ENCODE assay signal across 8 cellular contexts in genomic region chr2:128196026-128196822, GRCh38.
A peak's percentile ranks its signal among the peaks of the same experiment; 100 is the strongest.
DNase-seq lines count a peak whose midpoint lies in the region; ATAC-seq and TF ChIP-seq lines count a peak whose summit lies in the region.

No MANE protein-coding gene starts in this region.

- no peaks in the 10 kb centered on the region for H3K9me3 ChIP-seq in OCI-LY3 (ENCODE audit: insufficient read depth, low read length)
- no peaks in the 10 kb centered on the region for H3K9me3 ChIP-seq in cardiac muscle cell (ENCODE audit: low read depth)
- no peaks in the 10 kb centered on the region for H3K9me3 ChIP-seq in upper lobe of left lung

- DNase-seq in activated naive CD4-positive, alpha-beta T cell treated with anti-CD3 and anti-CD28 coated beads for 36 hours: peak; percentile 33
- no peak for DNase-seq in activated naive CD4-positive, alpha-beta T cell treated with Interleukin-2 at 50 U/mL for 16 hours
- DNase-seq in cardiac muscle cell (ENCODE audit: low read depth in 1 of 2, low spot score in 1 of 2) (peak; percentile 28 to 55), upper lobe of left lung (peak in 1 of 2 donors; percentile 24), activated gamma-delta T cell treated with Interleukin-2 at 50 U/mL for 16 hours (no peak)
- DNase-seq in effector CD4-positive, alpha-beta T cell: no peak

- peaks cover 33% of the 10 kb centered on the region for H3K4me1 Mint-ChIP-seq in activated naive CD4-positive, alpha-beta T cell treated with anti-CD3 and anti-CD28 coated beads for 36 hours (ENCODE audit: low read depth)

- H3K36me3 ChIP-seq in OCI-LY3 (replicated peaks; ENCODE audit: low read depth, low read length): peaks cover under 1% of the 10 kb centered on the region
- no peaks in the 10 kb centered on the region for H3K36me3 ChIP-seq in cardiac muscle cell
- H3K36me3 ChIP-seq in upper lobe of left lung: peaks cover 0 to 7% (median under 1%) of the 10 kb centered on the region in 4 donors

- H3K4me2 ChIP-seq in OCI-LY3 (ENCODE audit: low read length): peak overlapping the region; percentile 37

- H3K9ac ChIP-seq in OCI-LY3 (ENCODE audit: low read length): no peak overlapping the region

- WGBS in upper lobe of left lung, 2 donors: 41 to 42% methylated on average over 10 of the region's 10 CpGs

- H3K4me3 ChIP-seq in OCI-LY3 (ENCODE audit: low read length) (no peak overlapping the region), cardiac muscle cell (no peak overlapping the region), upper lobe of left lung (no peak overlapping the region)

- no peaks in the 10 kb centered on the region for H4K20me1 ChIP-seq in OCI-LY3 (ENCODE audit: insufficient read depth, low read length)

- TF ChIP-seq CTCF in OCI-LY3 (IDR thresholded peaks at IDR 0.05; ENCODE audit: low read depth, low read length): peak; percentile 8; the same call in 1 of the 2 replicates
- no peak for TF ChIP-seq CTCF in cardiac muscle cell (IDR thresholded peaks at IDR 0.05; ENCODE audit: low read depth, low read length)
- TF ChIP-seq CTCF in upper lobe of left lung (IDR thresholded peaks at IDR 0.05): no peak

- no peak overlapping the region for H3K4me3 Mint-ChIP-seq in activated naive CD4-positive, alpha-beta T cell treated with anti-CD3 and anti-CD28 coated beads for 36 hours

- no peak for TF ChIP-seq EP300 in upper lobe of left lung (IDR thresholded peaks at IDR 0.05)

- TF ChIP-seq POLR2A in upper lobe of left lung (IDR thresholded peaks at IDR 0.05): no peak

- H3K27me3 Mint-ChIP-seq in activated naive CD4-positive, alpha-beta T cell treated with anti-CD3 and anti-CD28 coated beads for 36 hours (ENCODE audit: low read depth): no peaks in the 10 kb centered on the region

- H3K36me3 Mint-ChIP-seq in activated naive CD4-positive, alpha-beta T cell treated with anti-CD3 and anti-CD28 coated beads for 36 hours (ENCODE audit: low read depth): peaks cover 16% of the 10 kb centered on the region

- H3K4me1 ChIP-seq in OCI-LY3 (ENCODE audit: low read length) (peaks cover 15% of the 10 kb centered on the region), cardiac muscle cell (ENCODE audit: low read depth) (peaks cover 12% of the 10 kb centered on the region), upper lobe of left lung (peaks cover 5 to 21% (median 15%) of the 10 kb centered on the region in 4 donors)

- H3K27ac ChIP-seq in OCI-LY3 (ENCODE audit: low read length) (0 out of 2 replicates have a peak overlapping the region, but pooled peaks have one; percentile 11), cardiac muscle cell (peak overlapping the region; percentile 54), upper lobe of left lung (no peak overlapping the region)

- CTCF ChIA-PET in activated naive CD4-positive, alpha-beta T cell treated with anti-CD3 and anti-CD28 coated beads for 36 hours (lab: Charles Lee): interaction anchor here (0.6 kb wide), 1 partner anchor 38 kb away, joined by 3 read pairs; no protein-coding TSS in a partner anchor

- ATAC-seq in upper lobe of left lung (ENCODE audit: low FRiP score in 2 of 2): peak; percentile 48 to 72
- ATAC-seq in GM18498 (IDR thresholded peaks at IDR 0.05; ENCODE audit: unreplicated experiment): no peak

- H3K27ac Mint-ChIP-seq in activated naive CD4-positive, alpha-beta T cell treated with anti-CD3 and anti-CD28 coated beads for 36 hours: peak overlapping the region; percentile 9

- H3K79me2 ChIP-seq in OCI-LY3 (ENCODE audit: low read length): no peaks in the 10 kb centered on the region

- no peaks in the 10 kb centered on the region for H3K9me3 Mint-ChIP-seq in activated naive CD4-positive, alpha-beta T cell treated with anti-CD3 and anti-CD28 coated beads for 36 hours

- intact Hi-C loops in activated naive CD4-positive, alpha-beta T cell treated with anti-CD3 and anti-CD28 coated beads for 36 hours (cut with micrococcal nuclease): loop anchor here (2.0 kb wide), 1 partner anchor 37 kb away; no protein-coding TSS in a partner anchor

- no peaks in the 10 kb centered on the region for H3K27me3 ChIP-seq in OCI-LY3 (ENCODE audit: low read depth, low read length)
- H3K27me3 ChIP-seq in cardiac muscle cell: no peaks in the 10 kb centered on the region
- H3K27me3 ChIP-seq in upper lobe of left lung: no peaks in the 10 kb centered on the region

- no peak overlapping the region for H2AFZ ChIP-seq in OCI-LY3 (ENCODE audit: low read depth, low read length)

Comparison
In these comparisons a context has a peak if more than half of its experiments do, and no peak if none do; other contexts are left out.
1. DNase-seq: peak in activated naive CD4-positive, alpha-beta T cell treated with anti-CD3 and anti-CD28 coated beads for 36 hours (single experiment) and cardiac muscle cell (2 of 2); none in activated naive CD4-positive, alpha-beta T cell treated with Interleukin-2 at 50 U/mL for 16 hours (single experiment), activated gamma-delta T cell treated with Interleukin-2 at 50 U/mL for 16 hours (single experiment) and effector CD4-positive, alpha-beta T cell (single experiment).
2. H3K27ac ChIP-seq: peak in OCI-LY3 (single experiment) and cardiac muscle cell (single experiment); none in upper lobe of left lung (0 of 4).